Comparison of ENCODE assay signal across 28 cellular contexts in genomic region chr4:86344127-86344526, GRCh38.
"Had no signal": no experiment of that assay in that cellular context is flagged by ENCODE, and none has a peak within 500 bp of the region (broad histone marks: within the 10 kb centered on the region; RNA-seq: fewer than 3 reads in every experiment).

No MANE protein-coding gene starts in this region.

- FAIRE-seq: small intestine had no signal

- H3K4me3 ChIP-seq: neural progenitor cell, ovary, psoas muscle, right lobe of liver, sigmoid colon, stomach, thoracic aorta, thyroid gland, tibial nerve, upper lobe of right lung, vagina had no signal

- H3K4me1 Mint-ChIP-seq: natural killer cell; stimulated activated effector memory CD8-positive, alpha-beta T cell treated with anti-CD3 and anti-CD28 coated beads, Interleukin-12 subunit alpha, Interleukin-12 subunit beta, amount 100 ng/mL, for 72 hours had no signal

- H3K27me3 ChIP-seq: neural progenitor cell, ovary, right lobe of liver, sigmoid colon, stomach, thyroid gland, tibial nerve, upper lobe of right lung, vagina had no signal

- DNase-seq: natural killer cell; occipital lobe; ovary; posterior cingulate gyrus; psoas muscle; right cardiac atrium; right lobe of liver; sigmoid colon; small intestine; stimulated activated CD4-positive, alpha-beta T cell treated with anti-CD3 and anti-CD28 coated beads, Interleukin-15, amount 100 ng/mL, for 24 hours; stimulated activated CD4-positive, alpha-beta T cell treated with anti-CD3 and anti-CD28 coated beads, Interleukin-2, amount 100 ng/mL, for 24 hours; stimulated activated CD4-positive, alpha-beta T cell treated with anti-CD3 and anti-CD28 coated beads, Interleukin-2, amount 100 ng/mL, for 48 hours; stimulated activated CD4-positive, alpha-beta T cell treated with anti-CD3 and anti-CD28 coated beads, Interleukin-4, amount 100 ng/mL, for 24 hours; stimulated activated naive B cell treated with anti-CD40 and anti-IgM and Interleukin-4, amounts not matched to agents 10 μg/mL and 1 μg/mL and 100 μg/mL, for 72 hours; stimulated activated naive CD4-positive, alpha-beta T cell treated with Interleukin-2 at 50 U/mL for 16 hours; stomach; thyroid gland; upper lobe of right lung had no signal

- H3K27me3 Mint-ChIP-seq: progenitor cell of endocrine pancreas; stimulated activated naive CD8-positive, alpha-beta T cell treated with anti-CD3 and anti-CD28 coated beads, Interleukin-15, Interleukin-2, amounts not matched to agents 100 ng/mL and 50 ng/mL, for 24 hours had no signal

- H3K9me3 Mint-ChIP-seq: nephron; stimulated activated naive CD8-positive, alpha-beta T cell treated with anti-CD3 and anti-CD28 coated beads, Interleukin-15, Interleukin-2, amounts not matched to agents 100 ng/mL and 50 ng/mL, for 24 hours; type B pancreatic cell had no signal

- H3K4me3 Mint-ChIP-seq: natural killer cell; nephron; neural progenitor cell; stimulated activated effector memory CD8-positive, alpha-beta T cell treated with anti-CD3 and anti-CD28 coated beads, Interleukin-12 subunit alpha, Interleukin-12 subunit beta, amount 100 ng/mL, for 72 hours; stimulated activated naive B cell treated with anti-CD40 and anti-IgM and Interleukin-4, amounts not matched to agents 10 μg/mL and 1 μg/mL and 100 μg/mL, for 72 hours; stimulated activated naive CD8-positive, alpha-beta T cell treated with anti-CD3 and anti-CD28 coated beads, Interleukin-15, Interleukin-2, amounts not matched to agents 100 ng/mL and 50 ng/mL, for 24 hours; type B pancreatic cell had no signal

- H3K4me1 ChIP-seq: parathyroid adenoma, psoas muscle, right lobe of liver, sigmoid colon, thyroid gland, tibial nerve, upper lobe of right lung had no signal

- H3K4me2 ChIP-seq: neural progenitor cell had no signal

- H3K36me3 ChIP-seq: ovary, right lobe of liver, sigmoid colon, thoracic aorta, thyroid gland, tibial nerve, upper lobe of right lung, vagina had no signal

- H3K79me2 ChIP-seq: parathyroid adenoma had no signal

- H3K27ac Mint-ChIP-seq: natural killer cell; nephron; neural progenitor cell; progenitor cell of endocrine pancreas; stimulated activated effector memory CD8-positive, alpha-beta T cell treated with anti-CD3 and anti-CD28 coated beads, Interleukin-12 subunit alpha, Interleukin-12 subunit beta, amount 100 ng/mL, for 72 hours; stimulated activated naive B cell treated with anti-CD40 and anti-IgM and Interleukin-4, amounts not matched to agents 10 μg/mL and 1 μg/mL and 100 μg/mL, for 72 hours; stimulated activated naive CD8-positive, alpha-beta T cell treated with anti-CD3 and anti-CD28 coated beads, Interleukin-15, Interleukin-2, amounts not matched to agents 100 ng/mL and 50 ng/mL, for 24 hours; type B pancreatic cell had no signal

- ATAC-seq: natural killer cell; psoas muscle; right cardiac atrium; right lobe of liver; stimulated activated effector memory CD8-positive, alpha-beta T cell treated with anti-CD3 and anti-CD28 coated beads, Interleukin-12 subunit alpha, Interleukin-12 subunit beta, amount 100 ng/mL, for 72 hours; stimulated activated naive B cell treated with anti-CD40 and anti-IgM and Interleukin-4, amounts not matched to agents 10 μg/mL and 1 μg/mL and 100 μg/mL, for 72 hours; upper lobe of right lung had no signal

- H3K9ac ChIP-seq: neural progenitor cell, parathyroid adenoma had no signal

- H3K36me3 Mint-ChIP-seq: natural killer cell; stimulated activated effector memory CD8-positive, alpha-beta T cell treated with anti-CD3 and anti-CD28 coated beads, Interleukin-12 subunit alpha, Interleukin-12 subunit beta, amount 100 ng/mL, for 72 hours; stimulated activated naive B cell treated with anti-CD40 and anti-IgM and Interleukin-4, amounts not matched to agents 10 μg/mL and 1 μg/mL and 100 μg/mL, for 72 hours; type B pancreatic cell had no signal

- H3K27ac ChIP-seq: neural progenitor cell, ovary, parathyroid adenoma, psoas muscle, right lobe of liver, sigmoid colon, stomach, thoracic aorta, thyroid gland, tibial nerve, upper lobe of right lung, vagina had no signal
